In the genomic region with DNA sequence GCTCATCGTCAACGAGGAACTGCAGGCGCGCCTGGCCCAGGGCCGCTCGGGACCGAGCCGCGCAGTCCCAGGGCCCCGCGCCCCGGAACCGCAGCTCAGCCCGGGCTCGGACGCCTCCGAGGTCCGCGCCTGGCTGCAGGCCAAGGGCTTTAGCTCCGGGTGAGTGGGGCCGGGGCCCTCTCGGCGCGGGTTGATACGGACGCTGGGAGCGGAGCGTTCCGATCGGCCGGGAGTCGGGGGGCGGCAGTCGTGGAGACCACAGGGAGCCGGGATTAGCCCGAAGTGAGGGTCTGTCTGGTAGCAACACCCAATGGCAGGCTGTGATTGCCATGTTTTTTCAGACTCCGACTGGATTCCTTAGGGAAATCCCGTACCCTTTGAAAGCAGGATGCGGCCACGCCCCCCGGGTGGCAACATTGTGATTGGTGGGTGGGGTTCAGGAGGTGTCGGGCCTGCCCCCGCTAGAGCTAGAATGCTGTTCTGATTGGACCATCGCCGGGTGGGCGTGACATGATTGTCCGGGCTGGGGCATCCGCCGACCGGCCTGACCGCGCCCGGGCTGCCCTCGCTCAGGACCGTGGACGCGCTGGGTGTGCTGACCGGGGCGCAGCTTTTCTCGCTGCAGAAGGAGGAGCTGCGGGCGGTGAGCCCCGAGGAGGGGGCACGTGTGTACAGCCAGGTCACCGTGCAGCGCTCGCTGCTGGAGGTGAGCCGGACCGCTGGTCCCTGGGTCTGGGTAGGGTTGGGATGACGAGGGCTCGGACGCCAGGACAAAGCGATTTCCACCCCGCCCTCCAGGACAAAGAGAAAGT, we compare ENCODE assay signal across 8 cellular contexts. TPM values are rescaled to one million over a fixed set of nuclear protein-coding genes. Genes with fewer than 3 reads are reported as not detected.
A peak's percentile ranks its signal among the peaks of the same experiment; 100 is the strongest.
DNase-seq lines count a peak whose midpoint lies in the region; ATAC-seq and TF ChIP-seq lines count a peak whose summit lies in the region.

No MANE protein-coding gene starts in this region.

- H3K36me3 ChIP-seq in mucosa of descending colon (ENCODE audit: low read depth) = no peaks in the 10 kb centered on the region

- H3K4me1 Mint-ChIP-seq in stimulated activated naive CD8-positive, alpha-beta T cell treated with anti-CD3 and anti-CD28 coated beads, Interleukin-15, Interleukin-2, amounts not matched to agents 100 ng/mL and 50 ng/mL, for 24 hours (ENCODE audit: low read depth) = peaks cover 32% of the 10 kb centered on the region

- TF ChIP-seq CTCF in fibroblast of mammary gland (conservative IDR thresholded peaks at IDR 0.05; ENCODE audit: control insufficient read depth, insufficient read depth, low read depth, low read length) (no peak), mucosa of descending colon (IDR thresholded peaks at IDR 0.05) (no peak)

- H3K9me3 Mint-ChIP-seq in stimulated activated naive CD8-positive, alpha-beta T cell treated with anti-CD3 and anti-CD28 coated beads, Interleukin-15, Interleukin-2, amounts not matched to agents 100 ng/mL and 50 ng/mL, for 24 hours = no peaks in the 10 kb centered on the region

- H3K27me3 Mint-ChIP-seq in stimulated activated naive CD8-positive, alpha-beta T cell treated with anti-CD3 and anti-CD28 coated beads, Interleukin-15, Interleukin-2, amounts not matched to agents 100 ng/mL and 50 ng/mL, for 24 hours = peaks cover 62% of the 10 kb centered on the region

- intact Hi-C loops in mucosa of descending colon (cut with DNase I, micrococcal nuclease) = no loop called here

- H3K4me3 Mint-ChIP-seq in stimulated activated naive CD8-positive, alpha-beta T cell treated with anti-CD3 and anti-CD28 coated beads, Interleukin-15, Interleukin-2, amounts not matched to agents 100 ng/mL and 50 ng/mL, for 24 hours = peak overlapping the region; percentile 56

- peak; percentile 91 for ATAC-seq in mucosa of descending colon
- ATAC-seq in HG03432 (IDR thresholded peaks at IDR 0.05; ENCODE audit: unreplicated experiment) = no peak
- ATAC-seq in HG03280 (IDR thresholded peaks at IDR 0.05; ENCODE audit: unreplicated experiment) = no peak

- H3K36me3 Mint-ChIP-seq in stimulated activated naive CD8-positive, alpha-beta T cell treated with anti-CD3 and anti-CD28 coated beads, Interleukin-15, Interleukin-2, amounts not matched to agents 100 ng/mL and 50 ng/mL, for 24 hours (ENCODE audit: low read depth) = peaks cover 23% of the 10 kb centered on the region

- H3K4me1 ChIP-seq in mucosa of descending colon (ENCODE audit: low read depth) = peaks cover 18% of the 10 kb centered on the region

- no peaks in the 10 kb centered on the region for H3K9me3 ChIP-seq in mucosa of descending colon

- peak overlapping the region; percentile 47 for H3K4me3 ChIP-seq in fibroblast of mammary gland (ENCODE audit: control insufficient read depth, low read depth, low read length)
- H3K4me3 ChIP-seq in mucosa of descending colon = no peak overlapping the region

- H3K27ac Mint-ChIP-seq in stimulated activated naive CD8-positive, alpha-beta T cell treated with anti-CD3 and anti-CD28 coated beads, Interleukin-15, Interleukin-2, amounts not matched to agents 100 ng/mL and 50 ng/mL, for 24 hours = no peak overlapping the region

- DNase-seq in DMS153 treated with DMSO at 0.1 percent for 48 hours (lab: John Stamatoyannopoulos, UW; ENCODE audit: unreplicated experiment) (peak; percentile 82), NCI-H2196 treated with DMSO at 0.1 percent for 48 hours (lab: John Stamatoyannopoulos, UW; ENCODE audit: unreplicated experiment) (peak; percentile 84), fibroblast of mammary gland (ENCODE audit: low read depth) (peak; percentile 92), mucosa of descending colon (peak; percentile 94 to 97 (median 95))
- DNase-seq in activated effector memory CD4-positive, alpha-beta T cell treated with Interleukin-2 at 50 U/mL for 16 hours = peak; percentile 28

RNA-seq across cellular contexts. Expression of a gene that starts 11.3 kb away (rescaled TPM):
- 10 to 100 TPM; 20.7 to 79.6 (median 36.0) TPM for total RNA-seq in mucosa of descending colon

RNA-seq across cellular contexts. Expression of a gene that starts 24.0 kb away (rescaled TPM):
- 10 to 100 TPM; 46.1 to 59.5 (median 55.0) TPM for total RNA-seq in mucosa of descending colon

RNA-seq across cellular contexts. Expression of a gene that starts 30.5 kb away (rescaled TPM):
- 100 to 1,000 TPM in 2 of 3 donors, 10 to 100 TPM in 1; 99.8 to 236 (median 112) TPM for total RNA-seq in mucosa of descending colon

RNA-seq across cellular contexts. Expression of a gene that starts 48.9 kb away (rescaled TPM):
- 1 to 10 TPM in 1 of 3 donors, under 1 TPM in 2; 0.22 to 1.4 (median 0.32) TPM for total RNA-seq in mucosa of descending colon

Comparison
In these comparisons a context has a peak if more than half of its experiments do, and no peak if none do; other contexts are left out.
1. DNase-seq: peak in every context shown above with its lines; median percentile 95 in mucosa of descending colon; 92 in fibroblast of mammary gland; 84 in NCI-H2196 treated with DMSO at 0.1 percent for 48 hours; 82 in DMS153 treated with DMSO at 0.1 percent for 48 hours; 28 in activated effector memory CD4-positive, alpha-beta T cell treated with Interleukin-2 at 50 U/mL for 16 hours.